11 cellular contexts compared by ENCODE assay signal in the genomic region with DNA sequence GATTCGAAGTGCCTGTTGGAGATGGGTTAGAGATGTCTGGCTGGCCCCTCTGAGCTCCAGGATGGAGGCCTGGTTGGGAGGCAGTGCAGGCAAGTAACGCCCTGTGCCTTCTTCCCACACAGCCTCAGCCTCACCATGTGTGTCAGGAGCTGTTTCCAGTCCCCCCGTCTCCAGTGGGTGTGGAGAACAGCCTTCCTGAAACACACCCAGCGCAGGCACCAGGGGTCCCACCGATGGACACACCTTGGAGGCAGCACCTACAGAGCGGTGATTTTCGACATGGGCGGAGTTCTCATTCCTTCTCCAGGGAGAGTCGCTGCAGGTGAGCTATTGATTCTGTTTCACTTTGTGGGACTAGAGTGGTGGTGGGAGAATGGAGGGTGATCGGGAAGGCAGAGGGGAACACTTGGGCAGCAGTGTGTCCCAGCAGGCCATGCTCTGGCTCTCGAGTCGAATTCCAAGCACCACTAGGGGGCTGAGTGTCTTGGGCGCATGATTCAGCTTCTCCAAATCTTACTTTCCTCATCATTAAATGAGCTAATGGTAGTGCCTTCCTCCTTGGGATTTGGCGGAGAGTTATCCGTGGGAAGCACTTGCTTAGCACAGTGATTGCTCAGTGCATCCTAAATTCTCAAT. TPM values are rescaled to one million over a fixed set of nuclear protein-coding genes. Genes with fewer than 3 reads are reported as not detected.
DNase-seq lines count a peak whose midpoint lies in the region; ATAC-seq and TF ChIP-seq lines count a peak whose summit lies in the region.
"Had no signal": no experiment of that assay in that cellular context is flagged by ENCODE, and none has a peak within 500 bp of the region (broad histone marks: within the 10 kb centered on the region; RNA-seq: fewer than 3 reads in every experiment).

No MANE protein-coding gene starts in this region.

- H3K4me1 ChIP-seq in BE2C: no peaks in the 10 kb centered on the region
- H3K4me1 ChIP-seq in Peyer's patch: no peaks in the 10 kb centered on the region

- in situ Hi-C loops in GM13976 (cut with MboI; ENCODE audit: low sequenced_read_pairs, unreplicated experiment): no loop called here

- no peak overlapping the region for H3K4me3 ChIP-seq in BE2C (ENCODE audit: low read depth, low read length)
- no peak overlapping the region for H3K4me3 ChIP-seq in foreskin fibroblast (ENCODE audit: low read depth in 1 of 2, low read length in 2 of 2)
- no peak overlapping the region for H3K4me3 ChIP-seq in Peyer's patch
- H3K4me3 ChIP-seq: hepatocyte had no signal

- no peak for TF ChIP-seq POLR2A in Peyer's patch (IDR thresholded peaks at IDR 0.05)

- TF ChIP-seq CTCF in BE2C (IDR thresholded peaks at IDR 0.05; ENCODE audit: low read depth, low read length): peak; percentile 33
- no peak for TF ChIP-seq CTCF in GM13976 (IDR thresholded peaks at IDR 0.05; ENCODE audit: borderline replicate concordance, control extremely low read depth, extremely low read depth, insufficient read depth, missing control alignments)
- peak; percentile 34 for TF ChIP-seq CTCF in foreskin fibroblast (IDR thresholded peaks at IDR 0.05; ENCODE audit: low read depth, low read length)
- no peak for TF ChIP-seq CTCF in Peyer's patch (IDR thresholded peaks at IDR 0.05)

- H3K36me3 ChIP-seq in BE2C (peaks cover 22% of the 10 kb centered on the region), Peyer's patch (peaks cover 0 to 47% (median 0%) of the 10 kb centered on the region in 3 donors)

- H3K27me3 ChIP-seq in BE2C (no peaks in the 10 kb centered on the region), Peyer's patch (no peaks in the 10 kb centered on the region)
- H3K27me3 ChIP-seq: hepatocyte had no signal

- H3K9me3 ChIP-seq in BE2C (no peaks in the 10 kb centered on the region), Peyer's patch (no peaks in the 10 kb centered on the region)

- H3K27ac ChIP-seq in Peyer's patch: no peak overlapping the region
- H3K27ac ChIP-seq: hepatocyte had no signal

- DNase-seq in BE2C (peak; percentile 14), GM13976 (ENCODE audit: low spot score) (peak; percentile 21), foreskin fibroblast (peak in 1 of 2 donors; percentile 36), Peyer's patch (no peak), NCI-H1105 (lab: John Stamatoyannopoulos, UW) (no peak), NOMO-1 treated with DMSO at 0.1 percent for 48 hours (lab: John Stamatoyannopoulos, UW; ENCODE audit: unreplicated experiment) (no peak)
- DNase-seq in stimulated activated naive CD8-positive, alpha-beta T cell treated with anti-CD3 and anti-CD28 coated beads, Interleukin-15, Interleukin-2, amounts not matched to agents 100 U/mL and 50 U/mL, for 24 hours: no peak
- DNase-seq: naive B cell, NCI-H1092 treated with DMSO at 0.1 percent for 48 hours had no signal

- peak; percentile 48; the same call in 2 of the 3 replicates for ATAC-seq in SK-N-SH treated with all-trans-retinoic acid at 6 μM for 48 hours
- no peak for ATAC-seq in stimulated activated naive CD8-positive, alpha-beta T cell treated with anti-CD3 and anti-CD28 coated beads, Interleukin-15, Interleukin-2, amounts not matched to agents 100 U/mL and 50 U/mL, for 24 hours

TF ChIP-seq in SK-N-SH treated with all-trans-retinoic acid at 6 μM for 48 hours, 23 proteins besides CTCF, POLR2A, EP300 and RAD21:
- TF ChIP-seq OSR1 (CRISPR knock-in tag; IDR thresholded peaks at IDR 0.05) (no peak), ZNF565 (CRISPR knock-in tag; conservative IDR thresholded peaks at IDR 0.05; ENCODE audit: low read depth) (no peak), ZNF70 (CRISPR knock-in tag; IDR thresholded peaks at IDR 0.05) (no peak), RARB (CRISPR knock-in tag; IDR thresholded peaks at IDR 0.05) (no peak), CREB5 (CRISPR knock-in tag; IDR thresholded peaks at IDR 0.05; ENCODE audit: low read depth) (no peak), ZNF8 (CRISPR knock-in tag; IDR thresholded peaks at IDR 0.05) (no peak), TSHZ2 (CRISPR knock-in tag; IDR thresholded peaks at IDR 0.05) (no peak), BACH2 (CRISPR knock-in tag; IDR thresholded peaks at IDR 0.05; ENCODE audit: borderline replicate concordance) (no peak), CSDC2 (CRISPR knock-in tag; IDR thresholded peaks at IDR 0.05) (no peak), ZFP3 (CRISPR knock-in tag; IDR thresholded peaks at IDR 0.05) (no peak), ESRRG (CRISPR knock-in tag; IDR thresholded peaks at IDR 0.05) (no peak), SNAI2 (CRISPR knock-in tag; IDR thresholded peaks at IDR 0.05) (no peak), ZC3H10 (CRISPR knock-in tag; IDR thresholded peaks at IDR 0.05) (no peak)
TF ChIP-seq in SK-N-SH treated with all-trans-retinoic acid at 6 μM for 48 hours: peak in this region for 0.

RNA-seq across cellular contexts. Expression of gene ACAD10, which starts 6.8 kb away (rescaled TPM):
- 24.9 TPM for polyA plus RNA-seq in BE2C (2012; ENCODE audit: insufficient read depth, insufficient read length, low read depth)
- total RNA-seq in Peyer's patch: 100 to 1,000 TPM in 2 of 4 donors, 10 to 100 TPM in 2; 58.5 to 102 (median 80.6) TPM

RNA-seq across cellular contexts. Expression of gene BRAP, which starts 6.9 kb away (rescaled TPM):
- 15.5 TPM for polyA plus RNA-seq in BE2C (2012; ENCODE audit: insufficient read depth, insufficient read length, low read depth)
- total RNA-seq in Peyer's patch: 10 to 100 TPM; 12.3 to 28.1 (median 17.7) TPM

Comparison
In these comparisons a context has a peak if more than half of its experiments do, and no peak if none do; other contexts are left out.
1. DNase-seq: peak in BE2C (single experiment) and GM13976 (single experiment); none in stimulated activated naive CD8-positive, alpha-beta T cell treated with anti-CD3 and anti-CD28 coated beads, Interleukin-15, Interleukin-2, amounts not matched to agents 100 U/mL and 50 U/mL, for 24 hours (single experiment), Peyer's patch (0 of 3), NCI-H1105 (single experiment) and NOMO-1 treated with DMSO at 0.1 percent for 48 hours (single experiment).
2. CTCF ChIP-seq: peak in BE2C (single experiment) and foreskin fibroblast (single experiment); none in GM13976 (single experiment) and Peyer's patch (0 of 6).